1 cellular context compared by ENCODE assay signal in the genomic region with DNA sequence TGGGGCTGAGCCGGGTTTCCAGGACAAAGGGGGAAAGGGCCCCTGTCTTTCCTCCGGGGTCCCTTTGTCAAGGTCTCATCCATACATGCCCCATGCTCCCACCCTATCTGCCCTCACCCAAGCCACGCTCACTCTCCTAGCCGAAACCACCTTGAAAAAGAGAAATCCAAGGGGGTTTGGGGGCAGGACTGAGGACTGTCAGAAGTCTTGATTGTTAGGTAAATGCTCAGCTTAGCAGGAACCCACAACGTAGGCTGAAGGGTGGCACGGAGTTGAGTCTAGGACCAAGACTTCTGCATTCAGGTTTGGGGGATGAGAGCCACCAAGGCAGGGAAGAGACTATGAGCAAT.
TF ChIP-seq lines count a peak whose summit lies in the region.

No MANE protein-coding gene starts in this region.

TF ChIP-seq in A549, 52 proteins besides CTCF, POLR2A, EP300 and RAD21:
- TF ChIP-seq FOSB (CRISPR knock-in tag; IDR thresholded peaks at IDR 0.05): no peak
- TF ChIP-seq FOXS1 (CRISPR knock-in tag; IDR thresholded peaks at IDR 0.05): no peak
- no peak for TF ChIP-seq CHD4 (IDR thresholded peaks at IDR 0.05; ENCODE audit: borderline replicate concordance)
- TF ChIP-seq, protein P1, sequence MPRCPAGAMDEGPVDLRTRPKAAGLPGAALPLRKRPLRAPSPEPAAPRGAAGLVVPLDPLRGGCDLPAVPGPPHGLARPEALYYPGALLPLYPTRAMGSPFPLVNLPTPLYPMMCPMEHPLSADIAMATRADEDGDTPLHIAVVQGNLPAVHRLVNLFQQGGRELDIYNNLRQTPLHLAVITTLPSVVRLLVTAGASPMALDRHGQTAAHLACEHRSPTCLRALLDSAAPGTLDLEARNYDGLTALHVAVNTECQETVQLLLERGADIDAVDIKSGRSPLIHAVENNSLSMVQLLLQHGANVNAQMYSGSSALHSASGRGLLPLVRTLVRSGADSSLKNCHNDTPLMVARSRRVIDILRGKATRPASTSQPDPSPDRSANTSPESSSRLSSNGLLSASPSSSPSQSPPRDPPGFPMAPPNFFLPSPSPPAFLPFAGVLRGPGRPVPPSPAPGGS (IDR thresholded peaks at IDR 0.05): 0 out of 3 replicates have a peak, but pooled peaks have one; percentile 22
